10 cellular contexts compared by ENCODE assay signal in the genomic region with DNA sequence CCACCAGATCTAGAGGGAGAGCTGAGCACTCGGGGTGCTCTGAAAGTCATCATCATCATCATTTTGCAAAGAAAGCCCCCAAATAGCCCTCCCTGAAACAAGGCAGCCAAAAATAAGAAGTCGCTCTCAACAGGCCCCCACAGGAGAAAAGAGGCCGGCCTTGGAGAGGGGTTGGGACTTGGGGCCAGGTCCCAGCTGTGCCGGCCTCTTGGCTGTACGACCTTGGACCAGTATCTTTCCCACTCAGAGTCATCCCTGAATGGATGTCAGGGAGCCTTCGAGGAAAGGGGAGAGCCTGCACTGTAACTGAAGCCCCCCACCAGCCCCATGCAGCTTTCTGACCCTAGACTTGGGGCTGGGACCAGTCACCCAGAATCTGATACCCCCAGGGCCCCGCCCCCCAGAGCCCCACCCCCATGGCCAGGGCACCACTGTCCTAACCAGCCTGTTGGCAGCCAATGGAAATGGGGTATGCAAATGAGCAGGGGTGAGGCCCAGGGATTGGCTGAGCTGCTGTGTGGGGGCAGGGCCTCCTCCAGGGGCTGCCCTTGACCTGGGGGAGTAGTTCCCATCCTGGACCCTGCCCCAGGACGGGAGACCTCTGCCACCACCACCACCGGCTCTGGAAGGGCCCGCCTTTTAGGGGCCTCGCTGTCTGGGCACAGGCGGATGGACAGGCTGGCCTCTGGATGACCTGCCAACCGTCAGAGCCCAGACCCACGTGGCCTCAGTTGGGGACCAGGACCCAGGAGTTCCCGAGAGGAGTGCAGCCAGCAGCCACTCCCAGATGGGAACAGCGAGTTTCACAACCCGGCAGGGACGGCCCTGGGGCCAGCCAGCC. TPM values are rescaled to one million over a fixed set of nuclear protein-coding genes. Genes with fewer than 3 reads are reported as not detected.
DNase-seq lines count a peak whose midpoint lies in the region; ATAC-seq, FAIRE-seq and TF ChIP-seq lines count a peak whose summit lies in the region.
"Had no signal": no experiment of that assay in that cellular context is flagged by ENCODE, and none has a peak within 500 bp of the region (broad histone marks: within the 10 kb centered on the region; RNA-seq: fewer than 3 reads in every experiment).

No MANE protein-coding gene starts in this region.

- 0 out of 2 replicates have a peak, but pooled peaks cover 2% of the 10 kb centered on the region for H4K20me1 ChIP-seq in GM12878 (ENCODE audit: control insufficient read depth, insufficient read depth)

- ATAC-seq in GM12878 (peak; percentile 69), GM18873 (IDR thresholded peaks at IDR 0.05; ENCODE audit: low FRiP score, unreplicated experiment) (no peak), HG02763 (IDR thresholded peaks at IDR 0.05; ENCODE audit: unreplicated experiment) (no peak)
- ATAC-seq in natural killer cell treated with Interleukin-12 subunit alpha and Interleukin-12 subunit beta and Interleukin-15 and Interleukin-18, amount 100 ng/mL, for 72 hours: peak; percentile 62 to 77

- peaks cover 27% of the 10 kb centered on the region for H3K4me1 ChIP-seq in GM12878 (ENCODE audit: control insufficient read depth, insufficient read depth, low read length)
- H3K4me1 ChIP-seq in colonic mucosa: no peaks in the 10 kb centered on the region

- no peak for TF ChIP-seq POLR2A in GM12878 (IDR thresholded peaks at IDR 0.05; ENCODE audit: low read depth, low read length)

- no peak overlapping the region for H3K27ac Mint-ChIP-seq in natural killer cell treated with Interleukin-12 subunit alpha and Interleukin-12 subunit beta and Interleukin-15 and Interleukin-18, amount 100 ng/mL, for 72 hours
- H3K27ac Mint-ChIP-seq: activated naive CD8-positive, alpha-beta T cell treated with anti-CD3 and anti-CD28 coated beads, Interleukin-2, amount 10 ng/mL, durations not matched to agents 7 days and 5 days had no signal

- H3K4me3 Mint-ChIP-seq in natural killer cell treated with Interleukin-12 subunit alpha and Interleukin-12 subunit beta and Interleukin-15 and Interleukin-18, amount 100 ng/mL, for 72 hours: no peak overlapping the region
- H3K4me3 Mint-ChIP-seq: activated naive CD8-positive, alpha-beta T cell treated with anti-CD3 and anti-CD28 coated beads, Interleukin-2, amount 10 ng/mL, durations not matched to agents 7 days and 5 days had no signal

- TF ChIP-seq CTCF in GM12878 (IDR thresholded peaks at IDR 0.05 in 2 of 3, conservative IDR thresholded peaks at IDR 0.05 in 1 of 3; ENCODE audit: control insufficient read depth in 2 of 3, extremely low read depth in 1 of 3, insufficient read depth in 1 of 3, low read depth in 3 of 3, low read length in 3 of 3): no peak
- no peak for TF ChIP-seq CTCF in colonic mucosa (IDR thresholded peaks at IDR 0.05)

- no peak for FAIRE-seq in GM12878 (lab: Jason Lieb, UNC)

- H3K36me3 Mint-ChIP-seq in natural killer cell treated with Interleukin-12 subunit alpha and Interleukin-12 subunit beta and Interleukin-15 and Interleukin-18, amount 100 ng/mL, for 72 hours: no peaks in the 10 kb centered on the region
- H3K36me3 Mint-ChIP-seq: activated naive CD8-positive, alpha-beta T cell treated with anti-CD3 and anti-CD28 coated beads, Interleukin-2, amount 10 ng/mL, durations not matched to agents 7 days and 5 days had no signal

- H3K36me3 ChIP-seq in MG63 (no peaks in the 10 kb centered on the region), GM12878 (ENCODE audit: control insufficient read depth in 2 of 2, insufficient read depth in 2 of 2, low read length in 1 of 2) (no peaks in the 10 kb centered on the region), colonic mucosa (no peaks in the 10 kb centered on the region)
- H3K36me3 ChIP-seq: thoracic aorta had no signal

- H2AFZ ChIP-seq in GM12878 (ENCODE audit: control insufficient read depth, low read depth, low read length): no peak overlapping the region

- no peaks in the 10 kb centered on the region for H3K9me3 Mint-ChIP-seq in natural killer cell treated with Interleukin-12 subunit alpha and Interleukin-12 subunit beta and Interleukin-15 and Interleukin-18, amount 100 ng/mL, for 72 hours
- H3K9me3 Mint-ChIP-seq: activated naive CD8-positive, alpha-beta T cell treated with anti-CD3 and anti-CD28 coated beads, Interleukin-2, amount 10 ng/mL, durations not matched to agents 7 days and 5 days had no signal

- CTCF ChIA-PET in GM12878 (lab: Yijun Ruan, JAX): no interaction called here

- H3K4me2 ChIP-seq in GM12878 (ENCODE audit: control insufficient read depth, insufficient read depth): no peak overlapping the region

- RAD21 ChIA-PET in GM12878 (lab: Charles Lee; ENCODE audit: unreplicated experiment): no interaction called here

- H3K27ac ChIP-seq in GM12878 (ENCODE audit: control insufficient read depth, insufficient read depth) (no peak overlapping the region), colonic mucosa (no peak overlapping the region)
- H3K27ac ChIP-seq: HL-60, thoracic aorta had no signal

- H3K9me3 ChIP-seq in MG63: no peaks in the 10 kb centered on the region
- H3K9me3 ChIP-seq in GM12878 (replicated peaks; ENCODE audit: control insufficient read depth, insufficient read depth, low read length): no peaks in the 10 kb centered on the region
- no peaks in the 10 kb centered on the region for H3K9me3 ChIP-seq in colonic mucosa
- H3K9me3 ChIP-seq: thoracic aorta had no signal

- SMC1A ChIA-PET in GM12878 (lab: Charles Lee; ENCODE audit: uncharacterized antibody, unreplicated experiment): no interaction called here

- no peaks in the 10 kb centered on the region; the same call in 1 of the 2 replicates for H3K79me2 ChIP-seq in GM12878 (ENCODE audit: control insufficient read depth, insufficient read depth, low read length)

- intact Hi-C loops in GM12878 (cut with micrococcal nuclease; ENCODE audit: unreplicated experiment): no loop called here
- intact Hi-C loops in colonic mucosa (cut with DNase I): no loop called here

- in situ Hi-C loops in G401 (cut with HindIII; ENCODE audit: low sequenced_read_pairs) (no loop called here), GM12878 (cut with MboI) (no loop called here)

- no TSS peak for BruUV-seq in GM12878 (replicated peaks; lab: Mats Ljungman, UMichigan)

- no peak for TF ChIP-seq EP300 in GM12878 (IDR thresholded peaks at IDR 0.05; ENCODE audit: borderline replicate concordance in 1 of 2, control insufficient read depth in 1 of 2, low read depth in 2 of 2, low read length in 2 of 2)

- POLR2A ChIA-PET in GM12878 (lab: Charles Lee): no interaction called here

- H3K27me3 ChIP-seq in MG63 (no peaks in the 10 kb centered on the region), GM12878 (replicated peaks in 1 of 2; ENCODE audit: control insufficient read depth in 2 of 2, insufficient read depth in 2 of 2, low read length in 1 of 2) (no peaks in the 10 kb centered on the region), colonic mucosa (no peaks in the 10 kb centered on the region)

- H3K4me3 ChIP-seq in MG63 (no peak overlapping the region), GM12878 (no peak overlapping the region), colonic mucosa (no peak overlapping the region)
- H3K4me3 ChIP-seq: thoracic aorta had no signal

- DNase-seq in G401 (ENCODE audit: low spot score): peak; percentile 35
- peak; percentile 71 for DNase-seq in MG63
- DNase-seq in GM12878 (ENCODE audit: low read depth, low spot score): no peak
- no peak for DNase-seq in natural killer cell treated with Interleukin-12 subunit alpha and Interleukin-12 subunit beta and Interleukin-15 and Interleukin-18, amount 100 ng/mL, for 72 hours (ENCODE audit: low spot score)
- no peak for DNase-seq in colonic mucosa
- DNase-seq: activated naive CD8-positive, alpha-beta T cell treated with anti-CD3 and anti-CD28 coated beads, Interleukin-2, amount 10 ng/mL, durations not matched to agents 7 days and 5 days had no signal

- H3K27me3 Mint-ChIP-seq in natural killer cell treated with Interleukin-12 subunit alpha and Interleukin-12 subunit beta and Interleukin-15 and Interleukin-18, amount 100 ng/mL, for 72 hours: no peaks in the 10 kb centered on the region
- H3K27me3 Mint-ChIP-seq: activated naive CD8-positive, alpha-beta T cell treated with anti-CD3 and anti-CD28 coated beads, Interleukin-2, amount 10 ng/mL, durations not matched to agents 7 days and 5 days had no signal

- H3K4me1 Mint-ChIP-seq in natural killer cell treated with Interleukin-12 subunit alpha and Interleukin-12 subunit beta and Interleukin-15 and Interleukin-18, amount 100 ng/mL, for 72 hours (ENCODE audit: low read depth in 2 of 2): peaks cover 34 to 46% of the 10 kb centered on the region in 2 donors

- 84% methylated on average over 18 of the region's 18 CpGs for WGBS in GM12878 (ENCODE audit: insufficient coverage, insufficient replicate concordance, low lambda C conversion rate, missing lambda C conversion rate)

- no peak for TF ChIP-seq RAD21 in GM12878 (IDR thresholded peaks at IDR 0.05; ENCODE audit: insufficient read depth, low read depth, low read length)

- H3K9ac ChIP-seq in GM12878 (ENCODE audit: control insufficient read depth, insufficient read depth, low read length) (no peak overlapping the region), colonic mucosa (ENCODE audit: low read depth in 2 of 2, low read length in 2 of 2) (no peak overlapping the region)

RNA-seq across cellular contexts. Expression of gene ZFPM1, which starts 15.4 kb away (rescaled TPM):
- total RNA-seq in G401 (2014; rRNA removed; shearing (Covaris generic)): 0.55 and 1.2 TPM in 2 replicates
- 0.33 TPM in 1 of 2 replicates, not detected in the other for total RNA-seq in MG63 (2014; rRNA removed; shearing (Covaris generic); ENCODE audit: low replicate concordance)
- total RNA-seq in GM12878 (2013; cell fraction: nucleolus; rRNA removed): 5.8 and 7.0 TPM in 2 replicates
- total RNA-seq in GM12878 (2014; rRNA removed): 0.82 and 1.1 TPM in 2 replicates
- 0.23 and 0.36 TPM in 2 replicates for total RNA-seq in GM12878 (2014; rRNA removed; fragmentation: Illumina TruSeq; extraction: Trizol)
- total RNA-seq in GM12878 (2021): 4.0 and 5.1 TPM in 2 replicates
- polyA plus RNA-seq in GM12878 (2011; ENCODE audit: low read depth): 0.13 TPM
- 0.13 and 0.46 TPM in 2 replicates for polyA plus RNA-seq in GM12878 (2011; rRNA removed)
- polyA plus RNA-seq in GM12878 (2011; cell fraction: cytosol; rRNA removed): 0.34 and 0.69 TPM in 2 replicates
- 2.9 and 5.4 TPM in 2 replicates for polyA plus RNA-seq in GM12878 (2011; cell fraction: nucleus; rRNA removed)
- polyA plus RNA-seq in GM12878 (2012): 1.7 and 1.8 TPM in 2 replicates
- polyA plus RNA-seq in GM12878 (2014; fragmentation: Illumina TruSeq; extraction: Trizol): 0.24 TPM in 1 of 2 replicates, not detected in the other
- polyA plus RNA-seq in GM12878 (2014; fragmentation: Nextera tagmentation; extraction: Ambion mirVana): under 1 TPM; 0.02 to 0.03 TPM
- 1.2 and 1.5 TPM in 2 replicates for polyA plus RNA-seq in GM12878 (2014; rRNA removed)
- polyA plus RNA-seq in GM12878 (2016; fragmentation: Nextera tagmentation; extraction: Ambion mirVana): under 1 TPM; 0.03 to 0.09 TPM
- polyA minus RNA-seq in GM12878 (2011; rRNA and poly(A)+ RNA removed): 0.51 and 1.3 TPM in 2 replicates
- 1.2 and 2.1 TPM in 2 replicates for polyA minus RNA-seq in GM12878 (2011; cell fraction: cytosol; rRNA and poly(A)+ RNA removed)
- 1.2 and 5.1 TPM in 2 replicates for polyA minus RNA-seq in GM12878 (2011; cell fraction: nucleus; rRNA and poly(A)+ RNA removed)
- 10 to 100 TPM; 23.5 to 24.5 TPM for total RNA-seq in natural killer cell treated with Interleukin-12 subunit alpha and Interleukin-12 subunit beta and Interleukin-15 and Interleukin-18, amount 100 ng/mL, for 72 hours
- total RNA-seq in colonic mucosa: 10 to 100 TPM in 1 of 2 donors, 1 to 10 TPM in 1; 6.6 to 12.5 TPM

Comparison
In these comparisons a context has a peak if more than half of its experiments do, and no peak if none do; other contexts are left out.
1. DNase-seq: peak in G401 (single experiment) and MG63 (single experiment); none in GM12878 (single experiment), natural killer cell treated with Interleukin-12 subunit alpha and Interleukin-12 subunit beta and Interleukin-15 and Interleukin-18, amount 100 ng/mL, for 72 hours (single experiment) and colonic mucosa (single experiment).
2. ATAC-seq: peak in GM12878 (single experiment) and natural killer cell treated with Interleukin-12 subunit alpha and Interleukin-12 subunit beta and Interleukin-15 and Interleukin-18, amount 100 ng/mL, for 72 hours (2 of 2); none in GM18873 (single experiment) and HG02763 (single experiment).